ENCODE assay signal across 8 cellular contexts in the genomic region with DNA sequence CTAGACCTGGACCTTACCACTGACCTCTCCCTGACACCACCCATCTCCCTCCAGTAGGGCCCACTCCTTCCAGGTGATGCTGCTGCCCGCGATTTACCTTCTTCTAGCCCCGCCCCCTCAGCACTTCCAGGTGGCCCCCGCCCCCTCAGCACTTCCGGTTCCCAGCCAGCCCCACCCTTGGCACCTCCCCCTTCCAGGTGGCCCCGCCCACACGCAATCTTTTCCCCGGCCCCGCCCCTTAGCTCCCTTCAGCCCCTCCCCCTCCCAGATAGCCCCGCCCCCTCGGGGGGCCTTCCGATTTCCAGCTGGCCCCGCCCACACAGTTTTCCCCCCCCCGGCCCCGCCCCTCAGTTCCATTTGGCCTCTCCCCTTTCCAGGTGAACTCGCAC. TPM values are rescaled to one million over a fixed set of nuclear protein-coding genes. Genes with fewer than 3 reads are reported as not detected.
A peak's percentile ranks its signal among the peaks of the same experiment; 100 is the strongest.
DNase-seq lines count a peak whose midpoint lies in the region; ATAC-seq and TF ChIP-seq lines count a peak whose summit lies in the region.

No MANE protein-coding gene starts in this region.

- H4K91ac ChIP-seq in trophoblast cell (ENCODE audit: low read depth, low read length) = peak overlapping the region; percentile 94

- H3K18ac ChIP-seq in trophoblast cell (ENCODE audit: low read length) = no peak overlapping the region

- CTCF ChIA-PET in SK-N-SH (lab: Yijun Ruan, JAX) = interaction anchor here (0.6 to 1.3 kb wide), 3 partner anchors 17 to 91 kb away, joined by 3 to 5 read pairs (median 3); no protein-coding TSS in a partner anchor

- H3K4me2 ChIP-seq in MM.1S (ENCODE audit: low read depth, low read length) = peak overlapping the region; percentile 83; the same call in 1 of the 2 replicates
- peak overlapping the region; percentile 99 for H3K4me2 ChIP-seq in SK-N-SH
- peak overlapping the region; percentile 65 for H3K4me2 ChIP-seq in trophoblast cell (ENCODE audit: low read length)

- POLR2A ChIA-PET in SK-N-SH (lab: Yijun Ruan, JAX) = interaction anchor here (1.0 kb wide), 2 partner anchors 34 to 59 kb away, joined by 3 to 4 read pairs; no protein-coding TSS in a partner anchor

- TF ChIP-seq CTCF in MM.1S (IDR thresholded peaks at IDR 0.05; ENCODE audit: low read length) (no peak), SK-N-SH (IDR thresholded peaks at IDR 0.05) (no peak), transverse colon (IDR thresholded peaks at IDR 0.05) (no peak)

- H2BK12ac ChIP-seq in trophoblast cell (ENCODE audit: low read length) = no peak overlapping the region

- H3K4me3 Mint-ChIP-seq in activated naive CD4-positive, alpha-beta T cell treated with anti-CD3 and anti-CD28 coated beads, Interleukin-2, amount 50 U/mL, for 24 hours = peak overlapping the region; percentile 93

- peak overlapping the region; percentile 95 for H3K27ac Mint-ChIP-seq in activated naive CD4-positive, alpha-beta T cell treated with anti-CD3 and anti-CD28 coated beads, Interleukin-2, amount 50 U/mL, for 24 hours

- peak overlapping the region; percentile 96 for H4K8ac ChIP-seq in trophoblast cell (ENCODE audit: low read depth, low read length)

- WGBS in SK-N-SH (ENCODE audit: low lambda C conversion rate) = 4% methylated on average over 16 of the region's 16 CpGs
- no CpG with 5 or more reads among the region's 16 CpGs for WGBS in trophoblast cell (ENCODE audit: extremely low coverage, insufficient coverage, insufficient read length)
- 0% methylated on average over 10 of the region's 16 CpGs; no CpG with 5 or more reads in 1 of the 2 donors for WGBS in transverse colon (ENCODE audit: low coverage in 1 of 2), 2 donors

- H3K9me3 Mint-ChIP-seq in activated naive CD4-positive, alpha-beta T cell treated with anti-CD3 and anti-CD28 coated beads, Interleukin-2, amount 50 U/mL, for 24 hours = no peaks in the 10 kb centered on the region

- no peak for TF ChIP-seq POLR2A in transverse colon (IDR thresholded peaks at IDR 0.05)

- no peak overlapping the region for H3K23ac ChIP-seq in trophoblast cell (ENCODE audit: low read length)

- no peak overlapping the region for H3K4ac ChIP-seq in trophoblast cell (ENCODE audit: low read depth, low read length)

- H3K27me3 ChIP-seq in MM.1S (replicated peaks; ENCODE audit: insufficient read depth, low read length) = no peaks in the 10 kb centered on the region
- H3K27me3 ChIP-seq in SK-N-SH (ENCODE audit: insufficient read depth) = no peaks in the 10 kb centered on the region
- no peaks in the 10 kb centered on the region for H3K27me3 ChIP-seq in trophoblast cell (ENCODE audit: insufficient read depth, low read length)
- H3K27me3 ChIP-seq in transverse colon = no peaks in the 10 kb centered on the region

- H3K14ac ChIP-seq in trophoblast cell (ENCODE audit: low read length) = no peak overlapping the region

- DNase-seq in Ammon's horn (ENCODE audit: low spot score) (peak; percentile 35), MM.1S (peak; percentile 82), SK-N-SH (peak; percentile 97), Right ventricle myocardium inferior (ENCODE audit: missing footprints) (peak; percentile 88), trophoblast cell (peak; percentile 65 to 82), transverse colon (peak; percentile 93)

- H4K12ac ChIP-seq in trophoblast cell (ENCODE audit: low read depth, low read length) = peak overlapping the region; percentile 74

- in situ Hi-C loops in transverse colon (cut with MboI; ENCODE audit: low pct_ligation_motif_present in 1 of 4, low pct_unique_long_range_greater_than_20kb in 1 of 4, low sequenced_read_pairs in 3 of 4) = loop anchor here in 1 of 4 donors (25.0 kb wide), 1 partner anchor 207 kb away; no protein-coding TSS in a partner anchor

- peaks cover 31% of the 10 kb centered on the region for H3K4me1 Mint-ChIP-seq in activated naive CD4-positive, alpha-beta T cell treated with anti-CD3 and anti-CD28 coated beads, Interleukin-2, amount 50 U/mL, for 24 hours

- peaks cover 10% of the 10 kb centered on the region for H3K79me1 ChIP-seq in trophoblast cell (ENCODE audit: low read length)

- H2BK120ac ChIP-seq in trophoblast cell (ENCODE audit: insufficient read depth, low read length, poor library complexity) = peak overlapping the region; percentile 96

- TF ChIP-seq EP300 in SK-N-SH (IDR thresholded peaks at IDR 0.05; ENCODE audit: borderline replicate concordance in 1 of 2, low read depth in 1 of 2, low read length in 1 of 2) = no peak
- no peak for TF ChIP-seq EP300 in transverse colon (IDR thresholded peaks at IDR 0.05; ENCODE audit: low read depth)

- H2AK5ac ChIP-seq in trophoblast cell (ENCODE audit: low read length) = no peak overlapping the region

- H3K27me3 Mint-ChIP-seq in activated naive CD4-positive, alpha-beta T cell treated with anti-CD3 and anti-CD28 coated beads, Interleukin-2, amount 50 U/mL, for 24 hours = no peaks in the 10 kb centered on the region

- TF ChIP-seq RAD21 in SK-N-SH (IDR thresholded peaks at IDR 0.05; ENCODE audit: low read length) = no peak

- no peaks in the 10 kb centered on the region for H3K9me3 ChIP-seq in MM.1S (replicated peaks; ENCODE audit: insufficient read depth, low read length)
- H3K9me3 ChIP-seq in SK-N-SH = no peaks in the 10 kb centered on the region
- peaks cover 1% of the 10 kb centered on the region for H3K9me3 ChIP-seq in trophoblast cell (ENCODE audit: insufficient read depth, low read depth, low read length)
- H3K9me3 ChIP-seq in transverse colon = no peaks in the 10 kb centered on the region

- H4K20me1 ChIP-seq in MM.1S (ENCODE audit: insufficient read depth, low read length) (peaks cover 8% of the 10 kb centered on the region), SK-N-SH (ENCODE audit: insufficient read depth) (no peaks in the 10 kb centered on the region)

- ATAC-seq in GM21447 (IDR thresholded peaks at IDR 0.05; ENCODE audit: unreplicated experiment) = peak; percentile 12
- peak; percentile 24 for ATAC-seq in Right ventricle myocardium inferior

- H3K36me3 Mint-ChIP-seq in activated naive CD4-positive, alpha-beta T cell treated with anti-CD3 and anti-CD28 coated beads, Interleukin-2, amount 50 U/mL, for 24 hours = peaks cover 13% of the 10 kb centered on the region

- H3F3A ChIP-seq in MM.1S (ENCODE audit: insufficient read depth, low read length) = peaks cover 10% of the 10 kb centered on the region
- peaks cover 8% of the 10 kb centered on the region for H3F3A ChIP-seq in SK-N-SH (replicated peaks; ENCODE audit: insufficient read depth)

- H3K4me3 ChIP-seq in MM.1S (ENCODE audit: low read length) (peak overlapping the region; percentile 99), SK-N-SH (ENCODE audit: low read depth in 2 of 2, low read length in 1 of 2) (peak overlapping the region; percentile 73 to 100), trophoblast cell (ENCODE audit: low read depth, low read length) (peak overlapping the region; percentile 97), transverse colon (peak overlapping the region; percentile 67 to 87 (median 76))

- H3K9me2 ChIP-seq in MM.1S (replicated peaks; ENCODE audit: insufficient read depth, low read length) = no peaks in the 10 kb centered on the region
- no peaks in the 10 kb centered on the region for H3K9me2 ChIP-seq in SK-N-SH

- H3K9ac ChIP-seq in MM.1S (ENCODE audit: low read length) (peak overlapping the region; percentile 96), SK-N-SH (peak overlapping the region; percentile 88; the same call in 1 of the 2 replicates), trophoblast cell (ENCODE audit: low read length) (no peak overlapping the region)

- H3K36me3 ChIP-seq in MM.1S (replicated peaks; ENCODE audit: insufficient read depth, low read length) (no peaks in the 10 kb centered on the region; the same call in 1 of the 2 replicates), SK-N-SH (replicated peaks in 1 of 2; ENCODE audit: control insufficient read depth in 1 of 2, insufficient read depth in 2 of 2, low read length in 1 of 2) (peaks cover 9 to 21% of the 10 kb centered on the region in 2 experiments), trophoblast cell (ENCODE audit: control insufficient read depth in 1 of 2, insufficient read depth in 2 of 2, low read length in 2 of 2) (peaks cover 11 to 14% of the 10 kb centered on the region in 2 experiments), transverse colon (peaks cover 0 to 8% (median 0%) of the 10 kb centered on the region in 4 donors)

- H3K4me1 ChIP-seq in MM.1S (ENCODE audit: low read length) (peaks cover 23% of the 10 kb centered on the region), SK-N-SH (ENCODE audit: control insufficient read depth in 1 of 2, insufficient read depth in 2 of 2, low read depth in 1 of 2, low read length in 1 of 2) (peaks cover 10 to 12% of the 10 kb centered on the region in 2 experiments; a peak in 1 of 4 replicates), trophoblast cell (ENCODE audit: control insufficient read depth in 1 of 2, insufficient read depth in 2 of 2, low read length in 2 of 2) (peaks cover 5 to 6% of the 10 kb centered on the region in 2 experiments), transverse colon (peaks cover 0 to 17% (median 13%) of the 10 kb centered on the region in 4 donors)

- peak overlapping the region; percentile 55 for H2BK5ac ChIP-seq in trophoblast cell (ENCODE audit: low read depth, low read length, poor library complexity)

- H3K27ac ChIP-seq in MM.1S (ENCODE audit: low read length) (peak overlapping the region; percentile 92; the same call in 1 of the 2 replicates), SK-N-SH (ENCODE audit: low read depth in 2 of 2, low read length in 1 of 2) (peak overlapping the region; percentile 83 to 97), trophoblast cell (ENCODE audit: low read depth, low read length) (peak overlapping the region; percentile 92), transverse colon (peak overlapping the region; percentile 87 to 99 (median 96))

- H2AFZ ChIP-seq in MM.1S (ENCODE audit: low read length) = peak overlapping the region; percentile 93
- H2AFZ ChIP-seq in SK-N-SH (ENCODE audit: low read depth) = peak overlapping the region; percentile 96
- H2AFZ ChIP-seq in trophoblast cell (ENCODE audit: insufficient read depth, low read length, poor library complexity) = peak overlapping the region; percentile 100

- peaks cover 59% of the 10 kb centered on the region for H3K79me2 ChIP-seq in MM.1S (ENCODE audit: low read length)
- peaks cover 46% of the 10 kb centered on the region for H3K79me2 ChIP-seq in SK-N-SH (ENCODE audit: insufficient read depth)
- H3K79me2 ChIP-seq in trophoblast cell (ENCODE audit: control insufficient read depth, insufficient read depth, low read length, poor library complexity) = peaks cover 12% of the 10 kb centered on the region

- intact Hi-C loops in Right ventricle myocardium inferior (cut with DNase I) (no loop called here), transverse colon (cut with DNase I; ENCODE audit: low total_unique reads) (no loop called here)

RNA-seq across cellular contexts. Expression of a gene that starts 0.6 kb away (rescaled TPM):
- 39.6 and 53.0 TPM in 2 replicates for polyA plus RNA-seq in SK-N-SH (2012; rRNA removed)
- polyA plus RNA-seq in SK-N-SH (2012; cell fraction: cytosol; rRNA removed) = 23.3 and 28.9 TPM in 2 replicates
- 153 and 182 TPM in 2 replicates for polyA plus RNA-seq in SK-N-SH (2012; cell fraction: nucleus; rRNA removed)
- 3.3 TPM for total RNA-seq in Right ventricle myocardium inferior
- polyA plus RNA-seq in trophoblast cell (2013) = 40.8 and 40.9 TPM in 2 replicates
- total RNA-seq in transverse colon = 10 to 100 TPM; 14.3 to 71.4 (median 26.8) TPM

RNA-seq across cellular contexts. Expression of a gene that starts 0.9 kb away (rescaled TPM):
- 1.3 and 2.2 TPM in 2 replicates for polyA plus RNA-seq in SK-N-SH (2012; rRNA removed)
- 2.7 TPM in 2 replicates for polyA plus RNA-seq in SK-N-SH (2012; cell fraction: cytosol; rRNA removed)
- 1.8 and 2.8 TPM in 2 replicates for polyA plus RNA-seq in SK-N-SH (2012; cell fraction: nucleus; rRNA removed)
- 6.6 TPM for total RNA-seq in Right ventricle myocardium inferior
- polyA plus RNA-seq in trophoblast cell (2013) = 2.1 and 2.2 TPM in 2 replicates
- total RNA-seq in transverse colon = 10 to 100 TPM in 1 of 4 donors, 1 to 10 TPM in 3; 3.3 to 24.7 (median 5.2) TPM

RNA-seq across cellular contexts. Expression of a gene that starts 59.0 kb away (rescaled TPM):
- polyA plus RNA-seq in SK-N-SH (2012; rRNA removed) = 6.0 and 6.1 TPM in 2 replicates
- polyA plus RNA-seq in SK-N-SH (2012; cell fraction: cytosol; rRNA removed) = 4.1 and 4.3 TPM in 2 replicates
- 24.4 and 32.5 TPM in 2 replicates for polyA plus RNA-seq in SK-N-SH (2012; cell fraction: nucleus; rRNA removed)
- total RNA-seq in Right ventricle myocardium inferior = 40.8 TPM
- polyA plus RNA-seq in trophoblast cell (2013) = 0.71 and 0.78 TPM in 2 replicates
- total RNA-seq in transverse colon = 1 to 10 TPM; 1.2 to 9.5 (median 8.3) TPM

Comparison
In these comparisons a context has a peak if more than half of its experiments do, and no peak if none do; other contexts are left out.
1. Peak in every context shown above with its lines: DNase-seq, ATAC-seq, H3K4me3 ChIP-seq and H3K27ac ChIP-seq.
2. DNase-seq: peak in every context shown above with its lines; median percentile 97 in SK-N-SH; 93 in transverse colon; 88 in Right ventricle myocardium inferior; 82 in MM.1S; 74 in trophoblast cell; 35 in Ammon's horn.